In genomic region chr2:19357383-19358241, GRCh38 we compare ENCODE assay signal across 8 cellular contexts. TPM values are rescaled to one million over a fixed set of nuclear protein-coding genes. Genes with fewer than 3 reads are reported as not detected.
DNase-seq lines count a peak whose midpoint lies in the region; ATAC-seq and TF ChIP-seq lines count a peak whose summit lies in the region.

No MANE protein-coding gene starts in this region.

- H3K27me3 ChIP-seq in kidney epithelial cell (ENCODE audit: control insufficient read depth, insufficient read depth, low read length) (peaks cover 73% of the 10 kb centered on the region), testis (no peaks in the 10 kb centered on the region)

- ATAC-seq in activated CD4-positive, alpha-beta T cell treated with anti-CD3 and anti-CD28 coated beads for 36 hours = no peak
- no peak for ATAC-seq in HG02885 (IDR thresholded peaks at IDR 0.05; ENCODE audit: poor library complexity, unreplicated experiment)
- no peak for ATAC-seq in HG03565 (IDR thresholded peaks at IDR 0.05; ENCODE audit: unreplicated experiment)

- DNase-seq in activated CD4-positive, alpha-beta T cell treated with anti-CD3 and anti-CD28 coated beads for 36 hours = peak; percentile 26
- no peak for DNase-seq in activated CD4-positive, alpha-beta T cell treated with anti-CD3 and anti-CD28 coated beads, Interleukin-2, amount 50 U/mL, for 4 hours
- DNase-seq in astrocyte of the cerebellum (ENCODE audit: low read depth) (no peak), kidney epithelial cell (ENCODE audit: low read depth) (no peak), testis (peak; percentile 34), NCI-H2171 treated with DMSO at 0.1 percent for 48 hours (lab: John Stamatoyannopoulos, UW) (no peak)

- intact Hi-C loops in activated CD4-positive, alpha-beta T cell treated with anti-CD3 and anti-CD28 coated beads for 36 hours (cut with DNase I, micrococcal nuclease) = loop anchor here in 1 of 2 experiments (2.0 kb wide), 1 partner anchor 505 kb away; no protein-coding TSS in a partner anchor
- intact Hi-C loops in testis (cut with DNase I; ENCODE audit: low total_unique reads) = loop anchor here (10.0 kb wide), 1 partner anchor 373 kb away; no protein-coding TSS in a partner anchor

- WGBS in testis, 2 donors = 2 to 3% methylated on average over 23 to 45 of the region's 45 CpGs

- no peak for TF ChIP-seq CTCF in astrocyte of the cerebellum (IDR thresholded peaks at IDR 0.05; ENCODE audit: low read depth, low read length, missing control alignments)
- TF ChIP-seq CTCF in kidney epithelial cell (IDR thresholded peaks at IDR 0.05; ENCODE audit: insufficient read depth, low read length, poor library complexity, severe bottlenecking) = no peak
- TF ChIP-seq CTCF in testis (IDR thresholded peaks at IDR 0.05) = no peak

- H3K4me3 ChIP-seq in astrocyte of the cerebellum (ENCODE audit: low read depth, low read length) = peak overlapping the region; percentile 65
- H3K4me3 ChIP-seq in kidney epithelial cell (ENCODE audit: low read depth, low read length) = peak overlapping the region; percentile 43
- peak overlapping the region; percentile 60 to 84 for H3K4me3 ChIP-seq in testis

- peaks cover 38% of the 10 kb centered on the region for H3K4me1 Mint-ChIP-seq in activated CD4-positive, alpha-beta T cell treated with anti-CD3 and anti-CD28 coated beads for 36 hours

- in situ Hi-C loops in astrocyte of the cerebellum (cut with HindIII; ENCODE audit: low sequenced_read_pairs) = loop anchor here (25.0 kb wide), 3 partner anchors 305 to 620 kb away; no protein-coding TSS in a partner anchor

- H3K27ac ChIP-seq in testis = peak overlapping the region; percentile 84

- no peak overlapping the region for H3K4me3 Mint-ChIP-seq in activated CD4-positive, alpha-beta T cell treated with anti-CD3 and anti-CD28 coated beads for 36 hours

- peaks cover 38% of the 10 kb centered on the region for H3K4me1 ChIP-seq in testis

- no peaks in the 10 kb centered on the region for H3K9me3 ChIP-seq in testis

- H3K9me3 Mint-ChIP-seq in activated CD4-positive, alpha-beta T cell treated with anti-CD3 and anti-CD28 coated beads for 36 hours (ENCODE audit: low read depth) = no peaks in the 10 kb centered on the region

- no peaks in the 10 kb centered on the region for H3K36me3 Mint-ChIP-seq in activated CD4-positive, alpha-beta T cell treated with anti-CD3 and anti-CD28 coated beads for 36 hours (ENCODE audit: low read depth)

- POLR2A ChIA-PET in activated CD4-positive, alpha-beta T cell treated with anti-CD3 and anti-CD28 coated beads for 36 hours (lab: Charles Lee) = no interaction called here

- TF ChIP-seq POLR2A in testis (IDR thresholded peaks at IDR 0.05) = no peak

- H3K36me3 ChIP-seq in kidney epithelial cell (ENCODE audit: control insufficient read depth, insufficient read depth, low read length) (no peaks in the 10 kb centered on the region), testis (ENCODE audit: low read depth, missing control alignments) (no peaks in the 10 kb centered on the region)

- H3K27me3 Mint-ChIP-seq in activated CD4-positive, alpha-beta T cell treated with anti-CD3 and anti-CD28 coated beads for 36 hours = peaks cover 86% of the 10 kb centered on the region

- CTCF ChIA-PET in activated CD4-positive, alpha-beta T cell treated with anti-CD3 and anti-CD28 coated beads for 36 hours (lab: Charles Lee) = interaction anchor here (4.1 kb wide), 1 partner anchor 9 kb away, joined by 34 read pairs; no protein-coding TSS in a partner anchor

- no peak overlapping the region for H3K27ac Mint-ChIP-seq in activated CD4-positive, alpha-beta T cell treated with anti-CD3 and anti-CD28 coated beads for 36 hours

RNA-seq across cellular contexts. Expression of gene OSR1, which starts 0.8 kb away (rescaled TPM):
- total RNA-seq in activated CD4-positive, alpha-beta T cell treated with anti-CD3 and anti-CD28 coated beads for 36 hours = not detected
- 0.04 TPM in 1 of 2 replicates, not detected in the other for total RNA-seq in kidney epithelial cell
- 10 to 100 TPM in 1 of 2 donors, 1 to 10 TPM in 1; 8.9 to 27.7 TPM for total RNA-seq in testis
- 21.5 TPM for polyA plus RNA-seq in testis (ENCODE audit: insufficient read depth, low read depth, low replicate concordance)

Comparison
In these comparisons a context has a peak if more than half of its experiments do, and no peak if none do; other contexts are left out.
1. DNase-seq: peak in activated CD4-positive, alpha-beta T cell treated with anti-CD3 and anti-CD28 coated beads for 36 hours (single experiment) and testis (single experiment); none in activated CD4-positive, alpha-beta T cell treated with anti-CD3 and anti-CD28 coated beads, Interleukin-2, amount 50 U/mL, for 4 hours (0 of 2), astrocyte of the cerebellum (single experiment), kidney epithelial cell (single experiment) and NCI-H2171 treated with DMSO at 0.1 percent for 48 hours (single experiment).
2. Peak in every context shown above with its lines, with median percentiles within 50 percentile points of each other: H3K4me3 ChIP-seq.